Comparison of ENCODE assay signal across 9 cellular contexts in the genomic region with DNA sequence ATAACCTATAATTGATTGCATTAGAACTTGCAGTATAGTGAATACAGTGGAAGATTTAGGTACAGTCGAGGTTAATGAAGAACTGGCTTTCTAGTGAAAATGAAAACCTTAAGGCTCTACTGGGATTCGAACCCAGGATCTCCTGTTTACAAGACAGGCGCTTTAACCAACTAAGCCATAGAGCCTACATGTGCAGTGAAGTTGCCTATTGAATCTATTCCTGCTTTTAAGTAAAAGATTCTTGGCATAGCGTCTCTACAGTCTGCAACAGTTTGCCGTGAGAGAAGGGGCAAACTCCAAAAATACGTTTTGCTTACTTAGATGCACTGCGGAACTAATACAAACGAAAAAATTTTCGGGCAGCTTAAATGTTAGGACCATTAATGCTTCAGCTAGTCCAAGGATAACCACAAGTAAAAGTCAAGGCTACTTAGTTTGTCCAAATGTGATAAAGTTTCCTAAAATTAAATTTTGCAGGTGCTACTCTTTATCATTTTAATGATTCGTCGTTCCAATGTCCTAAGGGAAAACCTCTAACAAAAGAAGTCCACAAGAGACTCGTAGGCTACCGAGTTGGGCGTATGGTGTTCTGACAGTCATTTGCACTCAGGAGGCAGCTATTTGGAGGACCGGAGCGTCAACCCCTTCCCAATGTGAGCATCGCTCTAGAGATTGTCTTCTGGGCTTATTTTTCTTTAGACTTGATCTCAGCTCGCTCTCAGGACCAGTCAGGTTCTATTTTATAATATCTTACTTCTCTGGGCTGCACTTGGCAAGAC. TPM values are rescaled to one million over a fixed set of nuclear protein-coding genes. Genes with fewer than 3 reads are reported as not detected.
DNase-seq lines count a peak whose midpoint lies in the region; ATAC-seq lines count a peak whose summit lies in the region.
"Had no signal": no experiment of that assay in that cellular context is flagged by ENCODE, and none has a peak within 500 bp of the region (broad histone marks: within the 10 kb centered on the region; RNA-seq: fewer than 3 reads in every experiment).

No MANE protein-coding gene starts in this region.

- H3K9ac ChIP-seq in HUES64 (ENCODE audit: low read depth, low read length): no peak overlapping the region

- H3K27ac ChIP-seq in HUES64 (ENCODE audit: low read depth, low read length) (no peak overlapping the region), SJCRH30 (no peak overlapping the region)
- H3K27ac ChIP-seq: thoracic aorta had no signal

- peak overlapping the region; percentile 72 for H3K4me3 Mint-ChIP-seq in activated T-cell treated with anti-CD3 and anti-CD28 coated beads, Interleukin-2, amount 50 U/mL, for 24 hours

- H3K4me1 ChIP-seq in HUES64 (ENCODE audit: insufficient read depth, low read length) (no peaks in the 10 kb centered on the region), SJCRH30 (no peaks in the 10 kb centered on the region)

- 2% methylated on average over 17 of the region's 18 CpGs for WGBS in HUES64

- H3K27me3 ChIP-seq in HUES64 (ENCODE audit: insufficient read depth, low read length): 0 out of 2 replicates have a peak, but pooled peaks cover 3% of the 10 kb centered on the region
- no peaks in the 10 kb centered on the region for H3K27me3 ChIP-seq in SJCRH30

- H3K9me3 ChIP-seq in HUES64 (ENCODE audit: insufficient read depth, low read depth, low read length) (no peaks in the 10 kb centered on the region), SJCRH30 (replicated peaks) (no peaks in the 10 kb centered on the region)
- H3K9me3 ChIP-seq: thoracic aorta had no signal

- H3K36me3 ChIP-seq in HUES64 (ENCODE audit: insufficient read depth, low read length) (no peaks in the 10 kb centered on the region), SJCRH30 (no peaks in the 10 kb centered on the region)
- H3K36me3 ChIP-seq: thoracic aorta had no signal

- no peak for DNase-seq in activated T-cell treated with anti-CD3 and anti-CD28 coated beads, Interleukin-2, amount 50 U/mL, for 24 hours
- DNase-seq in activated T-cell treated with anti-CD3 and anti-CD28 coated beads for 4 hours (no peak), SJCRH30 (peak; percentile 29 to 71), renal cortical epithelial cell (ENCODE audit: low read depth) (peak; percentile 84)

- no peaks in the 10 kb centered on the region for H3K9me3 Mint-ChIP-seq in activated T-cell treated with anti-CD3 and anti-CD28 coated beads, Interleukin-2, amount 50 U/mL, for 24 hours

- H3K4me1 Mint-ChIP-seq in activated T-cell treated with anti-CD3 and anti-CD28 coated beads, Interleukin-2, amount 50 U/mL, for 24 hours (ENCODE audit: low read depth): peaks cover 11% of the 10 kb centered on the region

- peaks cover 69% of the 10 kb centered on the region for H3K27me3 Mint-ChIP-seq in activated T-cell treated with anti-CD3 and anti-CD28 coated beads, Interleukin-2, amount 50 U/mL, for 24 hours

- peak overlapping the region; percentile 78 for H3K27ac Mint-ChIP-seq in activated T-cell treated with anti-CD3 and anti-CD28 coated beads, Interleukin-2, amount 50 U/mL, for 24 hours

- ATAC-seq in esophagus mucosa (peak; percentile 64), HG03280 (IDR thresholded peaks at IDR 0.05; ENCODE audit: unreplicated experiment) (no peak), HG03196 (IDR thresholded peaks at IDR 0.05; ENCODE audit: unreplicated experiment) (no peak)

- no peaks in the 10 kb centered on the region for H3K36me3 Mint-ChIP-seq in activated T-cell treated with anti-CD3 and anti-CD28 coated beads, Interleukin-2, amount 50 U/mL, for 24 hours (ENCODE audit: low read depth)

- H3K4me3 ChIP-seq in HUES64 (ENCODE audit: low read length) (peak overlapping the region; percentile 83), SJCRH30 (peak overlapping the region; percentile 52)
- H3K4me3 ChIP-seq: thoracic aorta had no signal

RNA-seq across cellular contexts. Expression of a gene that starts 31.3 kb away (rescaled TPM):
- 4.7 TPM for polyA plus RNA-seq in HUES64 (2013, experiment 1 of 2)
- polyA plus RNA-seq in HUES64 (2013, experiment 2 of 2): 3.9 TPM
- 1.1 and 2.3 TPM in 2 replicates for total RNA-seq in SJCRH30 (2014; rRNA removed; shearing (Covaris generic))
- total RNA-seq in esophagus mucosa: 0.72 TPM
- total RNA-seq in renal cortical epithelial cell: 1.9 and 10.0 TPM in 2 replicates

RNA-seq across cellular contexts. Expression of a gene that starts 41.0 kb away (rescaled TPM):
- polyA plus RNA-seq in HUES64 (2013, experiment 1 of 2): not detected
- not detected for polyA plus RNA-seq in HUES64 (2013, experiment 2 of 2)
- total RNA-seq in SJCRH30 (2014; rRNA removed; shearing (Covaris generic)): not detected in 2 replicates
- total RNA-seq in esophagus mucosa: not detected
- total RNA-seq in renal cortical epithelial cell: not detected in 2 replicates
- total RNA-seq: thoracic aorta had no signal

RNA-seq across cellular contexts. Expression of a gene that starts 51.1 kb away (rescaled TPM):
- polyA plus RNA-seq in HUES64 (2013, experiment 1 of 2): not detected
- not detected for polyA plus RNA-seq in HUES64 (2013, experiment 2 of 2)
- total RNA-seq in SJCRH30 (2014; rRNA removed; shearing (Covaris generic)): not detected in 2 replicates
- total RNA-seq in esophagus mucosa (not detected), renal cortical epithelial cell (not detected in 2 replicates)
- total RNA-seq: thoracic aorta had no signal

Comparison
In these comparisons a context has a peak if more than half of its experiments do, and no peak if none do; other contexts are left out.
1. DNase-seq: peak in SJCRH30 (2 of 2) and renal cortical epithelial cell (single experiment); none in activated T-cell treated with anti-CD3 and anti-CD28 coated beads, Interleukin-2, amount 50 U/mL, for 24 hours (single experiment) and activated T-cell treated with anti-CD3 and anti-CD28 coated beads for 4 hours (single experiment).